In genomic region chr11:32090774-32091370, GRCh38 we compare ENCODE assay signal across 8 cellular contexts.
DNase-seq lines count a peak whose midpoint lies in the region; ATAC-seq lines count a peak whose summit lies in the region.

Gene RCN1, plus strand, starts transcription at chr11:32091074. Its CDS starts 123 bp downstream, at chr11:32091197.

- ATAC-seq in HG02623 (IDR thresholded peaks at IDR 0.05; ENCODE audit: unreplicated experiment): peak; percentile 40

- DNase-seq in NCI-H2029 (lab: John Stamatoyannopoulos, UW) (peak; percentile 15), NCI-H2029 treated with DMSO at 0.1 percent for 48 hours (lab: John Stamatoyannopoulos, UW) (no peak), NCI-H146 treated with DMSO at 0.1 percent for 48 hours (lab: John Stamatoyannopoulos, UW; ENCODE audit: unreplicated experiment) (peak; percentile 60), dedifferentiated amniotic fluid mesenchymal stem cell (ENCODE audit: extremely low spot score) (peak; percentile 62), left kidney (ENCODE audit: low read depth, low spot score) (peak; percentile 97)
- peak; percentile 32 to 56 for DNase-seq in activated CD4-positive, alpha-beta T cell treated with anti-CD3 and anti-CD28 coated beads for 4 hours
- DNase-seq in stimulated activated CD4-positive, alpha-beta T cell treated with anti-CD3 and anti-CD28 coated beads, Interleukin-4, amount 100 ng/mL, for 1 hour: peak; percentile 54
